Comparison of ENCODE assay signal across 9 cellular contexts in the genomic region with DNA sequence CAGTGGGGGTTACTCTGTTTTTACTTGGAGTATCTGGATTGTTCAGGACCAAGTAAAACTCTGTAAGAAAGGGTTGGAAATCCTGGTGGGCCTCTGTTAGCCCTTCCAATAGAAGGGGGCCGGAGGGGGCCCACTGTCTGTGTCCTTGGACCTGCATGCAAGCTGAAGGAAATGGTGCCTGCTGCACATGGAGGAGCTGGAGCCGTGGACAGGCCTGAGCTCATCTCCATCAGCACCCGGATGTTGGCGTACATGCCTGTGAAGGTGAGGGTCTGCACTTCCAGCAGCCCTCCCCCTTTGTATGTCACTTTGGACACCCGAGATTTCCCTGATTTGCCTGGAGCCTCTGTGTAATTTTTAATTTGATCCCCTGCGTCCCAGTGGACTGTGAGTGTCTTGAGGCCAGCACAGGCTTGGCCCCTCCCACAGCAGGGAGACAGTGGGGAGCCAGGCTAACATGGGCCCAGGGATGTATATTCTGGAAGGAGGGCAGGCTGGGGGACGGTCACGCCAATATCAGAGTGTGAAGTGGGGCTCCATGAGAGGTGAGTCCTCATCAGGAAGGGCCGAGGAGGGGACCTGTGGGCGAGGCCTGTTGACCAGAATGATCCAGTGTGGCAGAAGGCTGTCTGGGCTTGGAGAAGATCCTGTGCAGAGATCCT. TPM values are rescaled to one million over a fixed set of nuclear protein-coding genes. Genes with fewer than 3 reads are reported as not detected.
DNase-seq lines count a peak whose midpoint lies in the region; ATAC-seq lines count a peak whose summit lies in the region.
"Had no signal": no experiment of that assay in that cellular context is flagged by ENCODE, and none has a peak within 500 bp of the region (broad histone marks: within the 10 kb centered on the region; RNA-seq: fewer than 3 reads in every experiment).

No MANE protein-coding gene starts in this region.

- peak overlapping the region; percentile 83 for H3K27ac ChIP-seq in thymus (ENCODE audit: low read depth)
- H3K27ac ChIP-seq: lower lobe of right lung had no signal

- H3K4me1 Mint-ChIP-seq in activated T-cell treated with anti-CD3 and anti-CD28 coated beads, Interleukin-2, amount 50 U/mL, for 24 hours (ENCODE audit: low read depth) = peaks cover 82% of the 10 kb centered on the region
- peaks cover 62% of the 10 kb centered on the region for H3K4me1 Mint-ChIP-seq in activated T-helper 1 cell treated with anti-CD3 and anti-CD28 coated beads, Interleukin-12 subunit alpha, Interleukin-12 subunit beta, Interleukin-2, Interleukin-4 antibody, amounts not matched to agents 30 ng/mL and 10 ng/mL and 1 ng/mL, durations not matched to agents 14 hours and 24 hours and 36 hours (ENCODE audit: low read depth)
- H3K4me1 Mint-ChIP-seq in immature natural killer cell = peaks cover 39 to 81% of the 10 kb centered on the region in 2 donors

- peaks cover 6% of the 10 kb centered on the region for H3K9me3 Mint-ChIP-seq in activated T-cell treated with anti-CD3 and anti-CD28 coated beads, Interleukin-2, amount 50 U/mL, for 24 hours
- H3K9me3 Mint-ChIP-seq in activated T-helper 1 cell treated with anti-CD3 and anti-CD28 coated beads, Interleukin-12 subunit alpha, Interleukin-12 subunit beta, Interleukin-2, Interleukin-4 antibody, amounts not matched to agents 30 ng/mL and 10 ng/mL and 1 ng/mL, durations not matched to agents 14 hours and 24 hours and 36 hours = peaks cover 10% of the 10 kb centered on the region
- no peaks in the 10 kb centered on the region for H3K9me3 Mint-ChIP-seq in immature natural killer cell

- H3K4me3 ChIP-seq in thymus (ENCODE audit: low read length) = no peak overlapping the region
- H3K4me3 ChIP-seq: lower lobe of right lung had no signal

- H3K27me3 ChIP-seq in thymus (ENCODE audit: control insufficient read depth, insufficient read depth) = no peaks in the 10 kb centered on the region

- H3K36me3 Mint-ChIP-seq in activated T-cell treated with anti-CD3 and anti-CD28 coated beads, Interleukin-2, amount 50 U/mL, for 24 hours (ENCODE audit: low read depth) = peaks cover 55% of the 10 kb centered on the region
- peaks cover 7% of the 10 kb centered on the region for H3K36me3 Mint-ChIP-seq in activated T-helper 1 cell treated with anti-CD3 and anti-CD28 coated beads, Interleukin-12 subunit alpha, Interleukin-12 subunit beta, Interleukin-2, Interleukin-4 antibody, amounts not matched to agents 30 ng/mL and 10 ng/mL and 1 ng/mL, durations not matched to agents 14 hours and 24 hours and 36 hours (ENCODE audit: low read depth)
- peaks cover 0 to 4% (median 0%) of the 10 kb centered on the region in 3 donors for H3K36me3 Mint-ChIP-seq in immature natural killer cell

- no peaks in the 10 kb centered on the region for H3K9me3 ChIP-seq in thymus (ENCODE audit: control insufficient read depth)
- H3K9me3 ChIP-seq: lower lobe of right lung had no signal

- ATAC-seq in GM19328 (IDR thresholded peaks at IDR 0.05; ENCODE audit: unreplicated experiment) = no peak
- no peak for ATAC-seq in GM21515 (IDR thresholded peaks at IDR 0.05; ENCODE audit: unreplicated experiment)

- intact Hi-C loops in activated T-helper 1 cell treated with anti-CD3 and anti-CD28 coated beads, Interleukin-12 subunit alpha, Interleukin-12 subunit beta, Interleukin-2, Interleukin-4 antibody, amounts not matched to agents 30 ng/mL and 10 ng/mL and 1 ng/mL, durations not matched to agents 14 hours and 24 hours and 36 hours (cut with micrococcal nuclease) = loop anchor here (1.0 kb wide), 5 partner anchors 16 to 43 kb away; no protein-coding TSS in a partner anchor

- H3K4me3 Mint-ChIP-seq in activated T-cell treated with anti-CD3 and anti-CD28 coated beads, Interleukin-2, amount 50 U/mL, for 24 hours = peak overlapping the region; percentile 50
- H3K4me3 Mint-ChIP-seq in activated T-helper 1 cell treated with anti-CD3 and anti-CD28 coated beads, Interleukin-12 subunit alpha, Interleukin-12 subunit beta, Interleukin-2, Interleukin-4 antibody, amounts not matched to agents 30 ng/mL and 10 ng/mL and 1 ng/mL, durations not matched to agents 14 hours and 24 hours and 36 hours = peak overlapping the region; percentile 30
- peak overlapping the region in 3 of 5 donors; percentile 23 to 58 (median 46) for H3K4me3 Mint-ChIP-seq in immature natural killer cell

- no peak for DNase-seq in activated T-cell treated with anti-CD3 and anti-CD28 coated beads, Interleukin-2, amount 50 U/mL, for 24 hours
- DNase-seq in activated T-cell treated with anti-CD3 and anti-CD28 coated beads, Interleukin-2, amount 50 U/mL, for 1 hour = no peak
- DNase-seq in activated T-helper 1 cell treated with anti-CD3 and anti-CD28 coated beads, Interleukin-12 subunit alpha, Interleukin-12 subunit beta, Interleukin-2, Interleukin-4 antibody, amounts not matched to agents 30 ng/mL and 10 ng/mL and 1 ng/mL, durations not matched to agents 14 hours and 24 hours and 36 hours (ENCODE audit: low spot score) = no peak
- DNase-seq in immature natural killer cell = no peak
- no peak for DNase-seq in iPS-NIHi7 (ENCODE audit: extremely low spot score)
- DNase-seq: lower lobe of right lung had no signal

- H3K27ac Mint-ChIP-seq in activated T-cell treated with anti-CD3 and anti-CD28 coated beads, Interleukin-2, amount 50 U/mL, for 24 hours = peak overlapping the region; percentile 92
- peak overlapping the region; percentile 83 for H3K27ac Mint-ChIP-seq in activated T-helper 1 cell treated with anti-CD3 and anti-CD28 coated beads, Interleukin-12 subunit alpha, Interleukin-12 subunit beta, Interleukin-2, Interleukin-4 antibody, amounts not matched to agents 30 ng/mL and 10 ng/mL and 1 ng/mL, durations not matched to agents 14 hours and 24 hours and 36 hours
- H3K27ac Mint-ChIP-seq in immature natural killer cell = peak overlapping the region; percentile 33 to 85 (median 63)

- 86% methylated on average over 10 of the region's 10 CpGs for WGBS in thymus

- peaks cover 61% of the 10 kb centered on the region for H3K4me1 ChIP-seq in thymus (ENCODE audit: control insufficient read depth, insufficient read depth, low read length)

- H3K27me3 Mint-ChIP-seq in activated T-cell treated with anti-CD3 and anti-CD28 coated beads, Interleukin-2, amount 50 U/mL, for 24 hours = no peaks in the 10 kb centered on the region
- peaks cover 1% of the 10 kb centered on the region for H3K27me3 Mint-ChIP-seq in activated T-helper 1 cell treated with anti-CD3 and anti-CD28 coated beads, Interleukin-12 subunit alpha, Interleukin-12 subunit beta, Interleukin-2, Interleukin-4 antibody, amounts not matched to agents 30 ng/mL and 10 ng/mL and 1 ng/mL, durations not matched to agents 14 hours and 24 hours and 36 hours (ENCODE audit: insufficient read depth)
- peaks cover 0 to 10% (median 3%) of the 10 kb centered on the region in 3 donors for H3K27me3 Mint-ChIP-seq in immature natural killer cell (ENCODE audit: low read depth in 3 of 3)

- H3K36me3 ChIP-seq in thymus (ENCODE audit: control insufficient read depth, insufficient read depth) = peaks cover 11% of the 10 kb centered on the region
- H3K36me3 ChIP-seq: lower lobe of right lung had no signal

RNA-seq across cellular contexts. Expression of a gene that starts 16.8 kb away (rescaled TPM):
- total RNA-seq in activated T-helper 1 cell treated with anti-CD3 and anti-CD28 coated beads, Interleukin-12 subunit alpha, Interleukin-12 subunit beta, Interleukin-2, Interleukin-4 antibody, amounts not matched to agents 30 ng/mL and 10 ng/mL and 1 ng/mL, durations not matched to agents 14 hours and 24 hours and 36 hours = 67.6 and 67.9 TPM in 2 replicates
- polyA plus RNA-seq in immature natural killer cell (10 to 100 TPM; 18.5 to 30.0 (median 22.5) TPM), thymus (33.9 TPM)
